ENCODE assay signal across 21 cellular contexts in the genomic region with DNA sequence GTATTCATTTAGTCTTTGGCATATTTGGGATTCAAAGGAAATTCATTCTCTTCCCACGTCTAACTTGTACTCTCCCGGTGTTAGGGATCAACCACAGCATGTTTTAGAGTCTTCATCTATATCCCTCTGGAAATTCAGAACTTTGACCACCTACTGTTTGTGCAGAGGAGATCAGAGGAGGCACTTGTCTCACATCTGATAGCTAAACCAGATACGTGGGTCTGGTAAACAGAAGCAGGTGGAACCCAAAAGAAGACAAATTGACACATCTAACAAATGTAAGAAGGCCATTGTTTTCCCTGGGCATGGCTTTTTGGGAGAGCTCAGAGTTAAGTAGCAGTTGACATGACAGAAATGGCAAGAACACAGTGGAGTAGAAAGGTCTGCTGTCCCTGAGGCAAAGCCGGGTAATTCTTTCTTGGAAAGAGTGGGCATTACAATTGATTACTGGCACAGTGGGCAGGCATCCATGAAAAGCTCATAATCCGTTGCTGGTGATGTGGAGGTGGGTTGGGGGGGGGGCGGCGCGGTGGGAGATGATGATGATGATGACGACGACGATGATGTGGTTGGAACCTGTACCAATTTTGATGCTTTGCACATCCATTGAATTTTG. TPM values are rescaled to one million over a fixed set of nuclear protein-coding genes. Genes with fewer than 3 reads are reported as not detected.
"Had no signal": no experiment of that assay in that cellular context is flagged by ENCODE, and none has a peak within 500 bp of the region (broad histone marks: within the 10 kb centered on the region; RNA-seq: fewer than 3 reads in every experiment).

No MANE protein-coding gene starts in this region.

- DNase-seq: activated CD4-positive, alpha-beta T cell treated with anti-CD3 and anti-CD28 coated beads for 1 hour; activated CD8-positive, alpha-beta memory T cell treated with anti-CD3 and anti-CD28 coated beads, Interleukin-2, amount 10 ng/mL, durations not matched to agents 7 days and 5 days; activated CD8-positive, alpha-beta T cell treated with anti-CD3 and anti-CD28 coated beads, Interleukin-2, amount 10 ng/mL, durations not matched to agents 7 days and 5 days; activated naive CD4-positive, alpha-beta T cell; activated T-cell treated with anti-CD3 and anti-CD28 coated beads, Interleukin-2, amount 50 U/mL, for 48 hours; central memory CD4-positive, alpha-beta T cell; effector CD8-positive, alpha-beta T cell; erythroblast; hippocampal formation; left cardiac atrium; mammary epithelial cell; naive thymus-derived CD8-positive, alpha-beta T cell; nucleus accumbens; pancreas; psoas muscle; stimulated activated naive CD4-positive, alpha-beta T cell; T-helper 2 cell had no signal

- H3K27ac ChIP-seq: breast epithelium, gastroesophageal sphincter, pancreas, psoas muscle, tibial nerve had no signal

- H3K4me3 ChIP-seq: breast epithelium, gastroesophageal sphincter, pancreas, psoas muscle, tibial nerve had no signal

- H3K36me3 ChIP-seq: breast epithelium, gastroesophageal sphincter, pancreas, tibial nerve had no signal

- H3K9me3 ChIP-seq: breast epithelium, gastroesophageal sphincter, pancreas, psoas muscle, tibial nerve had no signal

- H3K4me1 ChIP-seq: breast epithelium, gastroesophageal sphincter, psoas muscle, tibial nerve had no signal

- H3K27me3 ChIP-seq: breast epithelium, gastroesophageal sphincter, pancreas, tibial nerve had no signal

RNA-seq across cellular contexts. Expression of gene PIP5K1B, which starts 27.5 kb away (rescaled TPM):
- polyA plus RNA-seq: keratinocyte, mammary epithelial cell had no signal
